19 cellular contexts compared by ENCODE assay signal in genomic region chr11:79417069-79417920, GRCh38. TPM values are rescaled to one million over a fixed set of nuclear protein-coding genes. Genes with fewer than 3 reads are reported as not detected.
A peak's percentile ranks its signal among the peaks of the same experiment; 100 is the strongest.
DNase-seq lines count a peak whose midpoint lies in the region; ATAC-seq, FAIRE-seq and TF ChIP-seq lines count a peak whose summit lies in the region.
"Had no signal": no experiment of that assay in that cellular context is flagged by ENCODE, and none has a peak within 500 bp of the region (broad histone marks: within the 10 kb centered on the region; RNA-seq: fewer than 3 reads in every experiment).

No MANE protein-coding gene starts in this region.

- peaks cover 6% of the 10 kb centered on the region for H3K9me3 Mint-ChIP-seq in MCF 10A (ENCODE audit: unreplicated experiment)

- H3K27me3 ChIP-seq in breast epithelium, result no peaks in the 10 kb centered on the region
- H3K27me3 ChIP-seq in keratinocyte (ENCODE audit: control insufficient read depth, extremely low read depth, insufficient read depth, low read length), result no peaks in the 10 kb centered on the region
- H3K27me3 ChIP-seq: MG63 had no signal

- peaks cover 44% of the 10 kb centered on the region for H3K79me2 ChIP-seq in keratinocyte (ENCODE audit: control insufficient read depth, insufficient read depth, low read length)

- no peak overlapping the region for H3K27ac Mint-ChIP-seq in MCF 10A (ENCODE audit: low read depth, unreplicated experiment)
- H3K27ac Mint-ChIP-seq: CD4-positive, alpha-beta memory T cell had no signal

- no peak for ATAC-seq in HG03175 (IDR thresholded peaks at IDR 0.05; ENCODE audit: unreplicated experiment)
- ATAC-seq: PC-3 had no signal

- no peak overlapping the region for H3K4me3 Mint-ChIP-seq in MCF 10A (ENCODE audit: unreplicated experiment)
- H3K4me3 Mint-ChIP-seq: CD4-positive, alpha-beta memory T cell had no signal

- FAIRE-seq in keratinocyte (lab: Jason Lieb, UNC), result peak; percentile 69
- FAIRE-seq: GM12891 had no signal

- H4K20me1 ChIP-seq in keratinocyte (ENCODE audit: control insufficient read depth, extremely low read depth, insufficient read depth, low read length), result no peaks in the 10 kb centered on the region

- DNase-seq in MCF 10A (ENCODE audit: unreplicated experiment) (peak; percentile 18), breast epithelium (ENCODE audit: low spot score in 2 of 2) (no peak), RWPE1 (ENCODE audit: low spot score) (no peak), keratinocyte (ENCODE audit: low read depth, low spot score) (no peak), NCI-H345 treated with DMSO at 0.1 percent for 48 hours (lab: John Stamatoyannopoulos, UW; ENCODE audit: unreplicated experiment) (no peak)
- DNase-seq in activated CD8-positive, alpha-beta memory T cell treated with anti-CD3 and anti-CD28 coated beads for 24 hours, result no peak
- no peak for DNase-seq in activated effector memory CD4-positive, alpha-beta T cell treated with anti-CD3 and anti-CD28 coated beads, Interleukin-2, amount 50 U/mL, for 16 hours
- DNase-seq: 8988T; CD4-positive, alpha-beta memory T cell; DMS79 treated with DMSO at 0.1 percent for 48 hours; GF-D8; GOT3; KG1; MG63; NCI-H1092; NCI-H226; PC-3 had no signal

- no peaks in the 10 kb centered on the region for H3K9me1 ChIP-seq in keratinocyte (ENCODE audit: control insufficient read depth, extremely low read depth, insufficient read depth, low read length)

- peak overlapping the region; percentile 52 for H3K4me2 ChIP-seq in keratinocyte (ENCODE audit: control insufficient read depth, extremely low read depth, insufficient read depth, low read depth, low read length)

- TF ChIP-seq POLR2A in breast epithelium (IDR thresholded peaks at IDR 0.05), result no peak

- peaks cover 0 to 14% of the 10 kb centered on the region in 2 donors for H3K9me3 ChIP-seq in breast epithelium
- no peaks in the 10 kb centered on the region for H3K9me3 ChIP-seq in keratinocyte (ENCODE audit: control insufficient read depth, low read depth, low read length)
- H3K9me3 ChIP-seq: MG63 had no signal

- dilution Hi-C loops in keratinocyte (cut with MboI; ENCODE audit: extremely low pct_ligation_motif_present, low sequenced_read_pairs), result no loop called here

- peak overlapping the region; percentile 7 for H3K9ac ChIP-seq in keratinocyte (ENCODE audit: control insufficient read depth, extremely low read depth, insufficient read depth, low read length)

- POLR2A ChIA-PET in MCF 10A (lab: Yijun Ruan, JAX) (no interaction called here), RWPE1 (lab: Yijun Ruan, JAX; ENCODE audit: low non-redundant PET) (no interaction called here)

- TF ChIP-seq CTCF in MCF 10A (IDR thresholded peaks at IDR 0.05; ENCODE audit: unreplicated experiment) (no peak), breast epithelium (IDR thresholded peaks at IDR 0.05) (no peak), RWPE1 (conservative IDR thresholded peaks at IDR 0.05; ENCODE audit: low read depth) (no peak), keratinocyte (optimal IDR thresholded peaks at IDR 0.05 in 1 of 3, IDR thresholded peaks at IDR 0.05 in 1 of 3, conservative IDR thresholded peaks at IDR 0.05 in 1 of 3; ENCODE audit: extremely low read depth in 1 of 3, insufficient read depth in 2 of 3, low read length in 3 of 3) (no peak)

- intact Hi-C loops in MCF 10A (cut with micrococcal nuclease) (no loop called here), breast epithelium (cut with DNase I; ENCODE audit: low total_unique reads) (no loop called here)

- H3K27me3 Mint-ChIP-seq in MCF 10A (ENCODE audit: insufficient read depth, unreplicated experiment), result no peaks in the 10 kb centered on the region
- H3K27me3 Mint-ChIP-seq: CD4-positive, alpha-beta memory T cell had no signal

- H2AFZ ChIP-seq in keratinocyte (ENCODE audit: control insufficient read depth, low read length), result no peak overlapping the region

- no peaks in the 10 kb centered on the region for H3K36me3 Mint-ChIP-seq in MCF 10A (ENCODE audit: insufficient read depth, unreplicated experiment)
- H3K36me3 Mint-ChIP-seq: CD4-positive, alpha-beta memory T cell had no signal

- CTCF ChIA-PET in MCF 10A (lab: Yijun Ruan, JAX), result interaction anchor here (0.7 to 1.0 kb wide), 4 partner anchors 16 to 739 kb away, joined by 3 to 4 read pairs (median 3); no protein-coding TSS in a partner anchor
- CTCF ChIA-PET in RWPE1 (lab: Yijun Ruan, JAX), result no interaction called here

- H3K27ac ChIP-seq in breast epithelium (no peak overlapping the region), RWPE1 (peak overlapping the region; percentile 50; the same call in 1 of the 2 replicates), keratinocyte (ENCODE audit: control insufficient read depth, insufficient read depth, low read length) (peak overlapping the region; percentile 94)

- H3K36me3 ChIP-seq in breast epithelium, result no peaks in the 10 kb centered on the region
- no peaks in the 10 kb centered on the region for H3K36me3 ChIP-seq in keratinocyte (ENCODE audit: control insufficient read depth in 2 of 2, extremely low read depth in 1 of 2, insufficient read depth in 2 of 2, low read length in 2 of 2)
- H3K36me3 ChIP-seq: MG63 had no signal

- no peak overlapping the region for H3K4me3 ChIP-seq in breast epithelium
- H3K4me3 ChIP-seq in keratinocyte (ENCODE audit: control insufficient read depth in 2 of 3, extremely low read depth in 1 of 3, insufficient read depth in 2 of 3, low read depth in 1 of 3, low read length in 3 of 3), result no peak overlapping the region
- H3K4me3 ChIP-seq: MG63 had no signal

- peaks cover 63% of the 10 kb centered on the region for H3K4me1 Mint-ChIP-seq in MCF 10A (ENCODE audit: insufficient read depth, unreplicated experiment)
- H3K4me1 Mint-ChIP-seq: CD4-positive, alpha-beta memory T cell had no signal

- no TSS peak for BruUV-seq in MCF 10A (replicated peaks; lab: Mats Ljungman, UMichigan)

- no peaks in the 10 kb centered on the region for H3K4me1 ChIP-seq in breast epithelium
- peaks cover 77% of the 10 kb centered on the region for H3K4me1 ChIP-seq in keratinocyte (ENCODE audit: control insufficient read depth, extremely low read depth, insufficient read depth, low read length)

RNA-seq across cellular contexts. Expression of gene TENM4, which starts 23.5 kb away (rescaled TPM):
- total RNA-seq in MCF 10A (2022) (5.0 and 9.9 TPM in 2 replicates), breast epithelium (1 to 10 TPM in 2 of 3 donors, under 1 TPM in 1; 0.29 to 7.9 (median 4.8) TPM)
- 3.5 to 11.3 TPM (median 5.4 TPM) in 3 replicates for polyA plus RNA-seq in keratinocyte
- 5.2 TPM for polyA plus RNA-seq in keratinocyte (2011; ENCODE audit: low read depth)
- polyA plus RNA-seq in keratinocyte (2011; cell fraction: cytosol; rRNA removed), result 1.9 and 3.5 TPM in 2 replicates
- 25.7 and 30.6 TPM in 2 replicates for polyA plus RNA-seq in keratinocyte (2011; cell fraction: nucleus; rRNA removed)
- 3.7 and 13.5 TPM in 2 replicates for polyA plus RNA-seq in keratinocyte (2012; ENCODE audit: low replicate concordance)
- polyA minus RNA-seq in keratinocyte, result 20.5 to 79.6 TPM (median 25.8 TPM) in 3 replicates
- 15.0 TPM for polyA minus RNA-seq in keratinocyte (2011; cell fraction: cytosol; rRNA and poly(A)+ RNA removed)
- 104 and 127 TPM in 2 replicates for polyA minus RNA-seq in keratinocyte (2011; cell fraction: nucleus; rRNA and poly(A)+ RNA removed)

Comparison
In these comparisons a context has a peak if more than half of its experiments do, and no peak if none do; other contexts are left out.
1. H3K27ac ChIP-seq: peak in RWPE1 (single experiment) and keratinocyte (single experiment); none in breast epithelium (0 of 2).